ENCODE assay signal across 25 cellular contexts in the genomic region with DNA sequence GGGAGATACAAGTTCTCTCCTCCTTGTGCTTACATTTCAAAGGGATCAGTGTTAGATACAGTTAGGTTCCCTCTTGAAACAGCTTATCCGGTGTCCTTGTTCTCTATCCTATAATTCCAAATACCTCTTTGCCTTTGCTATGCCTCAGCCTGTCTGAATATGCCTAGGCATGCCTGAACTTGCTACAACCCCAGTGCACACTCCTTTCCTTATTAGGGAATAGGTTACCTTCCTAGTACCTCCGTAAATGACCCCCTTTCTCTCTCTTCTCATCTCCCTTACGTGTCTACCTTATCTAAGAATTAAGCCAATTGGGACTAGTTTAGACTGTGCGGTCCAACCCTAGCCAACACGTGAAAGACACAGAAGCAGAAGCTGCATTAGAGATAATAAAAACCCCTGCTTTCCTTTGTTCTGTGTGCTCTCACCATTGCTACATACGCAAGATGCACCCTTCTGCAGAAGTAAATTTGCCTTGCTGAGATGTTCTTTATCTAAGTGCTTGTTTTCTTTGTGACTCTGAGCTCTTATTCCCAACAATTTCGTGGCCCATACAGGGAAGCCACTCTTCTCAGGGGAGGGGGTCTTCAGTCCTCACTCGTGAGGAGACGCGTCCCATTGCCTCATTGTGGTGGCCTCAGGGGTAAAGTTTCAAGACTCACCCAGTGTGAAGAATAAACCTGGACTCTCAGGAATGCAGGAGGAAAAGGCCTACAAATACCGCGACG.
DNase-seq lines count a peak whose midpoint lies in the region; ATAC-seq and TF ChIP-seq lines count a peak whose summit lies in the region.
"Had no signal": no experiment of that assay in that cellular context is flagged by ENCODE, and none has a peak within 500 bp of the region (broad histone marks: within the 10 kb centered on the region; RNA-seq: fewer than 3 reads in every experiment).

No MANE protein-coding gene starts in this region.

- no peaks in the 10 kb centered on the region for H3K9me3 ChIP-seq in HEK293 (ENCODE audit: control insufficient read depth, insufficient read depth, low read depth, low read length)
- peaks cover 36% of the 10 kb centered on the region for H3K9me3 ChIP-seq in endodermal cell (ENCODE audit: control insufficient read depth, low read length)
- no peaks in the 10 kb centered on the region for H3K9me3 ChIP-seq in neural progenitor cell (ENCODE audit: low read depth)
- peaks cover 0 to 31% (median 3%) of the 10 kb centered on the region in 11 donors for H3K9me3 ChIP-seq in heart right ventricle
- H3K9me3 ChIP-seq: SJCRH30 had no signal

- peaks cover 23% of the 10 kb centered on the region for H3F3A ChIP-seq in neural progenitor cell (ENCODE audit: low read depth)

- 93% methylated on average over 9 to 13 of the region's 13 CpGs for WGBS in endodermal cell (ENCODE audit: insufficient coverage in 1 of 2, insufficient read length in 1 of 2), 2 experiments
- 88 to 91% methylated on average over 13 of the region's 13 CpGs for WGBS in heart right ventricle, 2 donors

- peak overlapping the region; percentile 8 for H3K4me2 ChIP-seq in neural progenitor cell

- TF ChIP-seq CTCF in HEK293 (tag by site-specific recombination; IDR thresholded peaks at IDR 0.05) (no peak), endodermal cell (conservative IDR thresholded peaks at IDR 0.05) (no peak), neural progenitor cell (IDR thresholded peaks at IDR 0.05) (no peak), heart right ventricle (IDR thresholded peaks at IDR 0.05) (no peak)

- H3K27ac ChIP-seq in HEK293 (ENCODE audit: extremely low read depth, low read depth, low read length) (no peak overlapping the region), endodermal cell (ENCODE audit: low read depth, low read length) (no peak overlapping the region), neural progenitor cell (peak overlapping the region; percentile 80), heart right ventricle (no peak overlapping the region)
- H3K27ac ChIP-seq: SJCRH30 had no signal

- ATAC-seq in GM18517 (IDR thresholded peaks at IDR 0.05; ENCODE audit: unreplicated experiment) (no peak), heart right ventricle (no peak)
- ATAC-seq: PC-3, Right ventricle myocardium inferior, SK-N-SH treated with all-trans-retinoic acid at 6 μM for 48 hours had no signal

- CTCF ChIA-PET in HEK293 (lab: Yijun Ruan, JAX): no interaction called here

- no peaks in the 10 kb centered on the region for H3K27me3 Mint-ChIP-seq in endodermal cell (ENCODE audit: insufficient read depth)
- H3K27me3 Mint-ChIP-seq in neural progenitor cell (ENCODE audit: insufficient read depth, low read depth): no peaks in the 10 kb centered on the region
- H3K27me3 Mint-ChIP-seq: CD8-positive, alpha-beta memory T cell had no signal

- H3K9me3 Mint-ChIP-seq in endodermal cell: peaks cover 27% of the 10 kb centered on the region
- H3K9me3 Mint-ChIP-seq in neural progenitor cell: peaks cover 6% of the 10 kb centered on the region

- H3K27me3 ChIP-seq in endodermal cell (ENCODE audit: control insufficient read depth, insufficient read depth, low read length, poor library complexity, severe bottlenecking) (no peaks in the 10 kb centered on the region), neural progenitor cell (no peaks in the 10 kb centered on the region), heart right ventricle (no peaks in the 10 kb centered on the region)
- H3K27me3 ChIP-seq: BE2C, MG63, SJCRH30 had no signal

- peak overlapping the region; percentile 47 for H2AFZ ChIP-seq in neural progenitor cell (replicated peaks)

- intact Hi-C loops in heart right ventricle (cut with DNase I): no loop called here

- H3K4me3 Mint-ChIP-seq in endodermal cell: no peak overlapping the region
- H3K4me3 Mint-ChIP-seq in neural progenitor cell: no peak overlapping the region
- H3K4me3 Mint-ChIP-seq: CD14-positive monocyte; CD8-positive, alpha-beta memory T cell had no signal

- H3K4me1 ChIP-seq in HEK293 (ENCODE audit: control insufficient read depth, insufficient read depth, low read length) (no peaks in the 10 kb centered on the region), endodermal cell (ENCODE audit: control insufficient read depth, insufficient read depth, low read length) (no peaks in the 10 kb centered on the region), neural progenitor cell (peaks cover 53% of the 10 kb centered on the region), heart right ventricle (no peaks in the 10 kb centered on the region)
- H3K4me1 ChIP-seq: SJCRH30 had no signal

- DNase-seq in DMS53 (lab: John Stamatoyannopoulos, UW) (peak; percentile 10), DMS53 treated with DMSO at 0.1 percent for 48 hours (lab: John Stamatoyannopoulos, UW; ENCODE audit: unreplicated experiment) (no peak), endodermal cell (peak; percentile 74), neural progenitor cell (ENCODE audit: low spot score) (peak; percentile 7), heart right ventricle (no peak)
- no peak for DNase-seq in activated CD4-positive, CD25-positive, alpha-beta regulatory T cell treated with anti-CD3 and anti-CD28 coated beads, Interleukin-2, amount 50 U/mL, for 72 hours
- DNase-seq: 8988T; ACHN; BE2C; CD8-positive, alpha-beta memory T cell; KBM-7; MG63; NCI-H2029; NCI-H2171; NCI-H226; NCI-H510A treated with DMSO at 0.1 percent for 48 hours; NCI-H748 treated with DMSO at 0.1 percent for 48 hours; NK-92 treated with Interleukin-12 subunit alpha and Interleukin-12 subunit beta, amount 100 ng/mL, for 24 hours; PC-3; SJCRH30 had no signal

- no peaks in the 10 kb centered on the region for H3K79me2 ChIP-seq in neural progenitor cell (ENCODE audit: low read depth)

- H4K20me1 ChIP-seq in neural progenitor cell (ENCODE audit: low read depth): no peaks in the 10 kb centered on the region

- POLR2A ChIA-PET in HEK293 (lab: Yijun Ruan, JAX): no interaction called here

- no peak overlapping the region for H3K4me3 ChIP-seq in HEK293 (ENCODE audit: low read depth, low read length)
- H3K4me3 ChIP-seq in endodermal cell (ENCODE audit: low read length): peak overlapping the region; percentile 47
- no peak overlapping the region for H3K4me3 ChIP-seq in neural progenitor cell
- H3K4me3 ChIP-seq in heart right ventricle: no peak overlapping the region
- H3K4me3 ChIP-seq: MG63, SJCRH30 had no signal

- H3K36me3 Mint-ChIP-seq in endodermal cell (ENCODE audit: low read depth): peaks cover 2% of the 10 kb centered on the region
- H3K36me3 Mint-ChIP-seq in neural progenitor cell: peaks cover 3% of the 10 kb centered on the region
- H3K36me3 Mint-ChIP-seq: CD14-positive monocyte; CD8-positive, alpha-beta memory T cell had no signal

- H3K27ac Mint-ChIP-seq in endodermal cell (no peak overlapping the region), neural progenitor cell (no peak overlapping the region)
- H3K27ac Mint-ChIP-seq: CD14-positive monocyte; CD8-positive, alpha-beta memory T cell had no signal

- no peak overlapping the region for H3K9ac ChIP-seq in endodermal cell (ENCODE audit: extremely low read depth, low read length, poor library complexity, severe bottlenecking)
- no peak overlapping the region for H3K9ac ChIP-seq in neural progenitor cell

- H3K36me3 ChIP-seq in HEK293 (ENCODE audit: control insufficient read depth in 2 of 2, insufficient read depth in 1 of 2, low read length in 2 of 2) (no peaks in the 10 kb centered on the region), endodermal cell (ENCODE audit: control insufficient read depth, insufficient read depth, low read length) (peaks cover 3% of the 10 kb centered on the region), neural progenitor cell (no peaks in the 10 kb centered on the region), heart right ventricle (no peaks in the 10 kb centered on the region)
- H3K36me3 ChIP-seq: BE2C, MG63, SJCRH30 had no signal

- H3K4me1 Mint-ChIP-seq in endodermal cell (peaks cover 12% of the 10 kb centered on the region), neural progenitor cell (peaks cover 2% of the 10 kb centered on the region)
- H3K4me1 Mint-ChIP-seq: CD14-positive monocyte; CD8-positive, alpha-beta memory T cell had no signal

TF ChIP-seq in HEK293, 187 proteins besides CTCF, POLR2A, EP300 and RAD21 (continues in another document):
- TF ChIP-seq ZNF558 (tag by site-specific recombination; IDR thresholded peaks at IDR 0.05): no peak
- TF ChIP-seq WT1 (tag by site-specific recombination; IDR thresholded peaks at IDR 0.05): no peak
- TF ChIP-seq ZFP41 (tag by site-specific recombination; IDR thresholded peaks at IDR 0.05; ENCODE audit: borderline replicate concordance): no peak
- TF ChIP-seq ZBTB20 (tag by site-specific recombination; IDR thresholded peaks at IDR 0.05): no peak
- TF ChIP-seq PRDM1 (tag by site-specific recombination; IDR thresholded peaks at IDR 0.05): no peak
- no peak for TF ChIP-seq ZNF366 (tag by site-specific recombination; conservative IDR thresholded peaks at IDR 0.05)
- TF ChIP-seq ZNF530 (tag by site-specific recombination; IDR thresholded peaks at IDR 0.05; ENCODE audit: low read depth): no peak
- no peak for TF ChIP-seq ZNF335 (tag by site-specific recombination; conservative IDR thresholded peaks at IDR 0.05)
- no peak for TF ChIP-seq ZNF146 (tag by site-specific recombination; IDR thresholded peaks at IDR 0.05)
- no peak for TF ChIP-seq ZBTB21 (tag by site-specific recombination; IDR thresholded peaks at IDR 0.05)
- peak; percentile 80; the same call in 1 of the 2 replicates for TF ChIP-seq TRIM28 (IDR thresholded peaks at IDR 0.05; ENCODE audit: borderline replicate concordance, low read length)

Comparison
In these comparisons a context has a peak if more than half of its experiments do, and no peak if none do; other contexts are left out.
1. DNase-seq: peak in DMS53 (single experiment), endodermal cell (single experiment) and neural progenitor cell (single experiment); none in DMS53 treated with DMSO at 0.1 percent for 48 hours (single experiment), heart right ventricle (0 of 2) and activated CD4-positive, CD25-positive, alpha-beta regulatory T cell treated with anti-CD3 and anti-CD28 coated beads, Interleukin-2, amount 50 U/mL, for 72 hours (single experiment).